In the genomic region with DNA sequence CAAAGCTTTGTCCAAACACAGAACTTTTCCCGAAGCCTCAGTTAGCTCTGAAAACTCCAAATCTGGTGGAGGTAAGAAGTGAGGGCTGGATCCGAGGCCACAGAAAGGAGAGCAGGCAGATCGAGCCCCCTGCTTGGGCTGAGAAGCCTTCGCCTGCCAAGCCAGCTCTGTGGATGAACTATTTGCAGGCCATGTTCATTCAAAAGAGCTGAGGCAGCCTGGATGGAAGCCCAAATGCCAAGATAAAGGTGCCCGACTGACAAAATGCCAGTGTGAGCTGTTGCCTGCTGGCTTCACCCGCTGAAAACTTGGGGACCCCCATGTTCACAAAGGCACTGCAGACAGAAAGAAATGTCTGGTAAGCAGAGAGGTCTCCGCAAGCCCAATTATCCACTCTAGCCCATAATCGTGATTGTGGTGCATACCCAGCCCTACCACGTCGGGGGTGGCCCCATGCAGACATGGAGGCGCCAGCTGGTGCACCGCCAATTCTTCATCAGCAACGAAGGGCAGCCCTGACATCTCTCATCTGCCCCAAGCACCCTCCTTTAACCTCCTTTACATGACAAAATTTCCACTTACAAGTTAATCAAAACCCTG, we compare ENCODE assay signal across 20 cellular contexts.
"Had no signal": no experiment of that assay in that cellular context is flagged by ENCODE, and none has a peak within 500 bp of the region (broad histone marks: within the 10 kb centered on the region; RNA-seq: fewer than 3 reads in every experiment).

No MANE protein-coding gene starts in this region.

- H3K4me3 ChIP-seq: coronary artery, esophagus muscularis mucosa, lung, transverse colon had no signal

- H3K27me3 ChIP-seq: brain microvascular endothelial cell, esophagus muscularis mucosa, transverse colon had no signal

- H3K4me1 Mint-ChIP-seq: activated naive CD4-positive, alpha-beta T cell treated with anti-CD3 and anti-CD28 coated beads, Interleukin-2, amount 10 ng/mL, durations not matched to agents 7 days and 5 days; naive thymus-derived CD4-positive, alpha-beta T cell had no signal

- H3K4me1 ChIP-seq: esophagus muscularis mucosa, transverse colon had no signal

- H3K36me3 Mint-ChIP-seq: activated naive CD4-positive, alpha-beta T cell treated with anti-CD3 and anti-CD28 coated beads, Interleukin-2, amount 10 ng/mL, durations not matched to agents 7 days and 5 days had no signal

- H3K27ac Mint-ChIP-seq: activated CD4-positive, alpha-beta memory T cell treated with anti-CD3 and anti-CD28 coated beads, Interleukin-2, amount 10 ng/mL, durations not matched to agents 7 days and 5 days; activated naive CD4-positive, alpha-beta T cell treated with anti-CD3 and anti-CD28 coated beads, Interleukin-2, amount 10 ng/mL, durations not matched to agents 7 days and 5 days; activated T-cell treated with anti-CD3 and anti-CD28 coated beads, Interleukin-2, amount 50 U/mL, for 72 hours; naive thymus-derived CD4-positive, alpha-beta T cell had no signal

- H3K27ac ChIP-seq: brain microvascular endothelial cell, coronary artery, esophagus muscularis mucosa, transverse colon had no signal

- H3K36me3 ChIP-seq: brain microvascular endothelial cell, esophagus muscularis mucosa, transverse colon had no signal

- H3K9me3 Mint-ChIP-seq: activated CD4-positive, alpha-beta memory T cell treated with anti-CD3 and anti-CD28 coated beads, Interleukin-2, amount 10 ng/mL, durations not matched to agents 7 days and 5 days; activated naive CD4-positive, alpha-beta T cell treated with anti-CD3 and anti-CD28 coated beads, Interleukin-2, amount 10 ng/mL, durations not matched to agents 7 days and 5 days; activated T-cell treated with anti-CD3 and anti-CD28 coated beads, Interleukin-2, amount 50 U/mL, for 72 hours; naive thymus-derived CD4-positive, alpha-beta T cell; neural crest cell; stimulated activated naive B cell treated with anti-CD40 and anti-IgM and Interleukin-4, amounts not matched to agents 10 μg/mL and 1 μg/mL and 100 μg/mL, for 72 hours had no signal

- H3K9me3 ChIP-seq: esophagus muscularis mucosa, transverse colon had no signal

- H3K4me3 Mint-ChIP-seq: activated CD4-positive, alpha-beta memory T cell treated with anti-CD3 and anti-CD28 coated beads, Interleukin-2, amount 10 ng/mL, durations not matched to agents 7 days and 5 days; activated naive CD4-positive, alpha-beta T cell treated with anti-CD3 and anti-CD28 coated beads, Interleukin-2, amount 10 ng/mL, durations not matched to agents 7 days and 5 days; activated T-cell treated with anti-CD3 and anti-CD28 coated beads, Interleukin-2, amount 50 U/mL, for 72 hours; naive thymus-derived CD4-positive, alpha-beta T cell; neural crest cell; stimulated activated naive B cell treated with anti-CD40 and anti-IgM and Interleukin-4, amounts not matched to agents 10 μg/mL and 1 μg/mL and 100 μg/mL, for 72 hours had no signal

- H3K27me3 Mint-ChIP-seq: activated CD4-positive, alpha-beta memory T cell treated with anti-CD3 and anti-CD28 coated beads, Interleukin-2, amount 10 ng/mL, durations not matched to agents 7 days and 5 days; activated naive CD4-positive, alpha-beta T cell treated with anti-CD3 and anti-CD28 coated beads, Interleukin-2, amount 10 ng/mL, durations not matched to agents 7 days and 5 days; naive thymus-derived CD4-positive, alpha-beta T cell; stimulated activated naive B cell treated with anti-CD40 and anti-IgM and Interleukin-4, amounts not matched to agents 10 μg/mL and 1 μg/mL and 100 μg/mL, for 72 hours had no signal

- DNase-seq: activated CD4-positive, alpha-beta memory T cell treated with anti-CD3 and anti-CD28 coated beads, Interleukin-2, amount 10 ng/mL, durations not matched to agents 7 days and 5 days; activated CD4-positive, alpha-beta T cell treated with anti-CD3 and anti-CD28 coated beads for 48 hours; activated effector memory CD4-positive, alpha-beta T cell treated with Interleukin-2 at 50 U/mL for 16 hours; activated naive CD4-positive, alpha-beta T cell treated with anti-CD3 and anti-CD28 coated beads, Interleukin-2, amount 10 ng/mL, durations not matched to agents 7 days and 5 days; activated T-cell treated with anti-CD3 and anti-CD28 coated beads, Interleukin-2, amount 50 U/mL, for 72 hours; brain microvascular endothelial cell; central memory CD4-positive, alpha-beta T cell; islet precursor cell; left colon; naive thymus-derived CD4-positive, alpha-beta T cell; retina; stimulated activated CD4-positive, alpha-beta T cell treated with anti-CD3 and anti-CD28 coated beads, Interleukin-2, amount 100 ng/mL, for 48 hours; stimulated activated CD8-positive, alpha-beta memory T cell treated with anti-CD3 and anti-CD28 coated beads, Interleukin-4, amount 100 ng/mL, for 48 hours; stimulated activated naive B cell treated with anti-CD40 and anti-IgM and Interleukin-4, amounts not matched to agents 10 μg/mL and 1 μg/mL and 100 μg/mL, for 72 hours; T1000; transverse colon had no signal
